ENCODE assay signal across 8 cellular contexts in genomic region chr22:29310863-29311339, GRCh38. TPM values are rescaled to one million over a fixed set of nuclear protein-coding genes. Genes with fewer than 3 reads are reported as not detected.
DNase-seq lines count a peak whose midpoint lies in the region; ATAC-seq and TF ChIP-seq lines count a peak whose summit lies in the region.

No MANE protein-coding gene starts in this region.

- no peak overlapping the region for H3K4me3 ChIP-seq in foreskin fibroblast (ENCODE audit: low read depth in 1 of 2, low read length in 2 of 2)

- peak overlapping the region; percentile 45 for H3K27ac ChIP-seq in substantia nigra (ENCODE audit: low read depth, low read length, poor library complexity, severe bottlenecking)

- peaks cover 23% of the 10 kb centered on the region for H3K27me3 Mint-ChIP-seq in activated T-helper 17 cell treated with anti-CD3 and anti-CD28 coated beads, Interleukin-2, amount 50 U/mL, for 72 hours

- no peak overlapping the region for H3K27ac Mint-ChIP-seq in activated T-helper 17 cell treated with anti-CD3 and anti-CD28 coated beads, Interleukin-2, amount 50 U/mL, for 72 hours

- H3K9me3 Mint-ChIP-seq in activated T-helper 17 cell treated with anti-CD3 and anti-CD28 coated beads, Interleukin-2, amount 50 U/mL, for 72 hours: no peaks in the 10 kb centered on the region

- peak; percentile 71 for DNase-seq in activated naive CD4-positive, alpha-beta T cell treated with Interleukin-2 at 50 U/mL for 16 hours
- no peak for DNase-seq in activated naive CD4-positive, alpha-beta T cell (lab: John Stamatoyannopoulos, UW)
- DNase-seq in NOMO-1 treated with DMSO at 0.1 percent for 48 hours (lab: John Stamatoyannopoulos, UW; ENCODE audit: unreplicated experiment): peak; percentile 69
- DNase-seq in foreskin fibroblast: peak; percentile 95 to 99
- peak; percentile 83 for DNase-seq in non-pigmented ciliary epithelial cell (ENCODE audit: low read depth)
- peak; percentile 48 to 97 (median 90) for DNase-seq in substantia nigra (lab: John Stamatoyannopoulos, UW)
- no peak for DNase-seq in cerebellar nuclear complex (lab: John Stamatoyannopoulos, UW)

- ATAC-seq in activated T-helper 17 cell treated with anti-CD3 and anti-CD28 coated beads, Interleukin-2, amount 50 U/mL, for 72 hours (replicated peaks): peak; percentile 75

- H3K4me1 Mint-ChIP-seq in activated T-helper 17 cell treated with anti-CD3 and anti-CD28 coated beads, Interleukin-2, amount 50 U/mL, for 72 hours: peaks cover 10% of the 10 kb centered on the region

- peak overlapping the region; percentile 10 for H3K4me3 Mint-ChIP-seq in activated T-helper 17 cell treated with anti-CD3 and anti-CD28 coated beads, Interleukin-2, amount 50 U/mL, for 72 hours

- no peak for TF ChIP-seq CTCF in foreskin fibroblast (IDR thresholded peaks at IDR 0.05; ENCODE audit: low read depth, low read length)

- H3K36me3 Mint-ChIP-seq in activated T-helper 17 cell treated with anti-CD3 and anti-CD28 coated beads, Interleukin-2, amount 50 U/mL, for 72 hours (ENCODE audit: low read depth): peaks cover 7% of the 10 kb centered on the region

RNA-seq across cellular contexts. Expression of gene GAS2L1, which starts 4.5 kb away (rescaled TPM):
- 1 to 10 TPM; 1.9 to 2.9 TPM for total RNA-seq in activated T-helper 17 cell treated with anti-CD3 and anti-CD28 coated beads, Interleukin-2, amount 50 U/mL, for 72 hours

RNA-seq across cellular contexts. Expression of gene RASL10A, which starts 4.6 kb away (rescaled TPM):
- under 1 TPM; 0.58 to 0.61 TPM for total RNA-seq in activated T-helper 17 cell treated with anti-CD3 and anti-CD28 coated beads, Interleukin-2, amount 50 U/mL, for 72 hours

RNA-seq across cellular contexts. Expression of gene EWSR1, which starts 42.8 kb away (rescaled TPM):
- 100 to 1,000 TPM; 231 to 319 TPM for total RNA-seq in activated T-helper 17 cell treated with anti-CD3 and anti-CD28 coated beads, Interleukin-2, amount 50 U/mL, for 72 hours

RNA-seq across cellular contexts. Expression of gene RHBDD3, which starts 43.1 kb away (rescaled TPM):
- 10 to 100 TPM; 19.2 to 36.8 TPM for total RNA-seq in activated T-helper 17 cell treated with anti-CD3 and anti-CD28 coated beads, Interleukin-2, amount 50 U/mL, for 72 hours

Comparison
In these comparisons a context has a peak if more than half of its experiments do, and no peak if none do; other contexts are left out.
1. DNase-seq: peak in activated naive CD4-positive, alpha-beta T cell treated with Interleukin-2 at 50 U/mL for 16 hours (single experiment), NOMO-1 treated with DMSO at 0.1 percent for 48 hours (single experiment), foreskin fibroblast (2 of 2), non-pigmented ciliary epithelial cell (single experiment) and substantia nigra (49 of 49); none in activated naive CD4-positive, alpha-beta T cell (0 of 4) and cerebellar nuclear complex (0 of 2).